ENCODE assay signal across 1 cellular context in genomic region chr10:133359554-133359971, GRCh38.
TF ChIP-seq lines count a peak whose summit lies in the region.

No MANE protein-coding gene starts in this region.

TF ChIP-seq in HepG2, 621 proteins besides CTCF, POLR2A, EP300 and RAD21 (continued from another document and continues in another):
- TF ChIP-seq ZNF460 (CRISPR knock-in tag; IDR thresholded peaks at IDR 0.05; ENCODE audit: borderline replicate concordance): no peak
- no peak for TF ChIP-seq CERS6 (CRISPR knock-in tag; IDR thresholded peaks at IDR 0.05)
- peak; percentile 10; the same call in 1 of the 2 replicates for TF ChIP-seq TSC22D2 (CRISPR knock-in tag; IDR thresholded peaks at IDR 0.05; ENCODE audit: borderline replicate concordance)
- no peak for TF ChIP-seq CEBPB (IDR thresholded peaks at IDR 0.05; ENCODE audit: borderline replicate concordance, low read depth, low read length)
- no peak for TF ChIP-seq AHR (CRISPR knock-in tag; IDR thresholded peaks at IDR 0.05)
- TF ChIP-seq ZBTB39 (CRISPR knock-in tag; IDR thresholded peaks at IDR 0.05): no peak
- no peak for TF ChIP-seq ZBTB42 (CRISPR knock-in tag; IDR thresholded peaks at IDR 0.05)
- no peak for TF ChIP-seq GMEB1 (CRISPR knock-in tag; IDR thresholded peaks at IDR 0.05; ENCODE audit: borderline replicate concordance)
- TF ChIP-seq THYN1 (CRISPR knock-in tag; IDR thresholded peaks at IDR 0.05; ENCODE audit: borderline replicate concordance, low read depth): no peak
- no peak for TF ChIP-seq ZNF253 (CRISPR knock-in tag; IDR thresholded peaks at IDR 0.05; ENCODE audit: borderline replicate concordance)
- no peak for TF ChIP-seq ZNF567 (CRISPR knock-in tag; IDR thresholded peaks at IDR 0.05; ENCODE audit: borderline replicate concordance)
- no peak for TF ChIP-seq NFATC3 (CRISPR knock-in tag; IDR thresholded peaks at IDR 0.05)
- TF ChIP-seq ZNF574 (CRISPR knock-in tag; IDR thresholded peaks at IDR 0.05): peak; percentile 39; the same call in 1 of the 2 replicates
- TF ChIP-seq TEAD2 (CRISPR knock-in tag; IDR thresholded peaks at IDR 0.05): no peak
- peak; percentile 94 for TF ChIP-seq ZBTB10 (CRISPR knock-in tag; IDR thresholded peaks at IDR 0.05; ENCODE audit: borderline replicate concordance)
- TF ChIP-seq ATF2 (CRISPR knock-in tag; IDR thresholded peaks at IDR 0.05): peak; percentile 24; the same call in 1 of the 2 replicates
- no peak for TF ChIP-seq CENPBD1 (CRISPR knock-in tag; IDR thresholded peaks at IDR 0.05; ENCODE audit: borderline replicate concordance, low read depth)
- TF ChIP-seq ZNF205 (CRISPR knock-in tag; IDR thresholded peaks at IDR 0.05): peak; percentile 12; the same call in 1 of the 2 replicates
- TF ChIP-seq ZBTB38 (CRISPR knock-in tag; IDR thresholded peaks at IDR 0.05): peak; percentile 17; the same call in 1 of the 2 replicates
- no peak; the same call in 1 of the 2 replicates for TF ChIP-seq ZNF121 (CRISPR knock-in tag; IDR thresholded peaks at IDR 0.05)
- TF ChIP-seq ZNF747 (CRISPR knock-in tag; IDR thresholded peaks at IDR 0.05; ENCODE audit: borderline replicate concordance): 0 out of 2 replicates have a peak, but pooled peaks have one; percentile 37
- peak; percentile 34; the same call in 1 of the 2 replicates for TF ChIP-seq ZFY (CRISPR knock-in tag; IDR thresholded peaks at IDR 0.05)
- TF ChIP-seq ZNF609 (CRISPR knock-in tag; IDR thresholded peaks at IDR 0.05; ENCODE audit: borderline replicate concordance): 0 out of 2 replicates have a peak, but pooled peaks have one; percentile 0
- no peak for TF ChIP-seq ZNF382 (CRISPR knock-in tag; IDR thresholded peaks at IDR 0.05; ENCODE audit: borderline replicate concordance)
- TF ChIP-seq ZNF331 (CRISPR knock-in tag; IDR thresholded peaks at IDR 0.05): peak; percentile 71; the same call in 1 of the 2 replicates
- TF ChIP-seq ZNF672 (CRISPR knock-in tag; IDR thresholded peaks at IDR 0.05): no peak
- TF ChIP-seq ZBTB49 (CRISPR knock-in tag; IDR thresholded peaks at IDR 0.05; ENCODE audit: borderline replicate concordance): no peak
- TF ChIP-seq ETV6 (CRISPR knock-in tag; conservative IDR thresholded peaks at IDR 0.05): no peak
- TF ChIP-seq NFRKB (IDR thresholded peaks at IDR 0.05): no peak
- TF ChIP-seq PHF21A (CRISPR knock-in tag; IDR thresholded peaks at IDR 0.05): peak; percentile 74
- no peak for TF ChIP-seq AKAP8 (CRISPR knock-in tag; IDR thresholded peaks at IDR 0.05)
- TF ChIP-seq RFX5 (IDR thresholded peaks at IDR 0.05; ENCODE audit: low read depth, low read length): no peak
- peak; percentile 39; the same call in 1 of the 2 replicates for TF ChIP-seq TFAP4 (IDR thresholded peaks at IDR 0.05; ENCODE audit: borderline replicate concordance, low read depth)
- TF ChIP-seq ZNF552 (CRISPR knock-in tag; IDR thresholded peaks at IDR 0.05; ENCODE audit: borderline replicate concordance): no peak
- TF ChIP-seq HOXA3 (CRISPR knock-in tag; IDR thresholded peaks at IDR 0.05): no peak; the same call in none of the 2 replicates
- TF ChIP-seq ZNF569 (CRISPR knock-in tag; IDR thresholded peaks at IDR 0.05; ENCODE audit: borderline replicate concordance): no peak
